ENCODE assay signal across 1 cellular context in genomic region chr2:239506101-239506808, GRCh38.
TF ChIP-seq lines count a peak whose summit lies in the region.

No MANE protein-coding gene starts in this region.

TF ChIP-seq in WTC11, 78 proteins besides CTCF, POLR2A, EP300 and RAD21 (continued from another document):
- TF ChIP-seq ZNF512 (CRISPR knock-in tag; IDR thresholded peaks at IDR 0.05; ENCODE audit: borderline replicate concordance), result no peak
- no peak for TF ChIP-seq ERG (CRISPR knock-in tag; IDR thresholded peaks at IDR 0.05)
- no peak for TF ChIP-seq ZNF532 (CRISPR knock-in tag; IDR thresholded peaks at IDR 0.05; ENCODE audit: borderline replicate concordance)
- TF ChIP-seq USF1 (CRISPR knock-in tag; IDR thresholded peaks at IDR 0.05), result no peak
- TF ChIP-seq ZNF423 (CRISPR knock-in tag; IDR thresholded peaks at IDR 0.05), result no peak
- TF ChIP-seq MYBL2 (CRISPR knock-in tag; IDR thresholded peaks at IDR 0.05), result no peak
- no peak for TF ChIP-seq ZMAT4 (CRISPR knock-in tag; IDR thresholded peaks at IDR 0.05)
